1 cellular context compared by ENCODE assay signal in genomic region chr2:3159801-3160545, GRCh38.
TF ChIP-seq lines count a peak whose summit lies in the region.

No MANE protein-coding gene starts in this region.

TF ChIP-seq in SK-N-SH, 30 proteins besides CTCF, POLR2A, EP300 and RAD21 (continued from another document):
- TF ChIP-seq JUND (IDR thresholded peaks at IDR 0.05) = no peak
- no peak for TF ChIP-seq NRF1 (IDR thresholded peaks at IDR 0.05; ENCODE audit: low read depth, low read length)
- no peak for TF ChIP-seq POLR2AphosphoS5 (IDR thresholded peaks at IDR 0.05; ENCODE audit: low read depth, low read length)
- TF ChIP-seq CHD2 (IDR thresholded peaks at IDR 0.05; ENCODE audit: low read length, partially characterized antibody) = no peak
- TF ChIP-seq EZH2phosphoT487 (IDR thresholded peaks at IDR 0.05; ENCODE audit: borderline replicate concordance, low read depth) = no peak
- TF ChIP-seq PBX3 (IDR thresholded peaks at IDR 0.05) = no peak
- no peak for TF ChIP-seq USF2 (IDR thresholded peaks at IDR 0.05; ENCODE audit: borderline replicate concordance, low read depth, low read length)
- no peak for TF ChIP-seq TEAD4 (IDR thresholded peaks at IDR 0.05; ENCODE audit: borderline replicate concordance, insufficient read depth)
- TF ChIP-seq RFX5 (IDR thresholded peaks at IDR 0.05; ENCODE audit: low read length) = no peak
- TF ChIP-seq SIN3A (IDR thresholded peaks at IDR 0.05; ENCODE audit: borderline replicate concordance, low read depth, low read length) = no peak
- no peak for TF ChIP-seq FOXM1 (IDR thresholded peaks at IDR 0.05; ENCODE audit: low read depth)
- TF ChIP-seq GABPA (IDR thresholded peaks at IDR 0.05; ENCODE audit: low read depth) = no peak
- no peak for TF ChIP-seq NFIC (IDR thresholded peaks at IDR 0.05; ENCODE audit: borderline replicate concordance)
- no peak for TF ChIP-seq ELF1 (IDR thresholded peaks at IDR 0.05)
- TF ChIP-seq RXRA (IDR thresholded peaks at IDR 0.05; ENCODE audit: borderline replicate concordance, low read depth) = no peak
